ENCODE assay signal across 7 cellular contexts in the genomic region with DNA sequence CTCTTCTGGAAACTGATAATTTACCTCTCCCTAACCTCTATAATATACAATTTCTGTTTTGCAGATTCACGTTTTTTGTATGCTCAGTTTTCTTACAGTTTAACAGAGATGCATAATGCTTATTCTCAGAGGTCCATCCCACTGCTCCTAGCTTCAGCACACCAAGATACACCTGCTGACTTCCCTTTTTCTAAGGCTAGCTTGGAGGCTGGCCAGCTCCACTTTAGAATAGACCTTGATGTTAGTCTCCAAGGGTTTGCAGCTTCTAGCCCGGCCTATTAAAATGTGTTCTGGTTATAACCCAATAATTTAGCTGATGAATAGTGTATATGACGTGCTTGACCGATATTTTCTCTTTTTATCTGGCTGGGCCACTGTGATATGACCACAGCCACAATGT.
"Had no signal": no experiment of that assay in that cellular context is flagged by ENCODE, and none has a peak within 500 bp of the region (broad histone marks: within the 10 kb centered on the region; RNA-seq: fewer than 3 reads in every experiment).

No MANE protein-coding gene starts in this region.

- H3K4me2 ChIP-seq: GM23338 had no signal

- ATAC-seq: GM23338 had no signal

- DNase-seq: H9, HCEC 1CT, IMR-90 had no signal

- FAIRE-seq: H1, H54, HTR-8/SVneo had no signal

- H2AFZ ChIP-seq: GM23338 had no signal

- H3K4me3 ChIP-seq: GM23338 had no signal
